ENCODE assay signal across 24 cellular contexts in genomic region chr17:68029512-68030215, GRCh38. TPM values are rescaled to one million over a fixed set of nuclear protein-coding genes. Genes with fewer than 3 reads are reported as not detected.
DNase-seq lines count a peak whose midpoint lies in the region; ATAC-seq, FAIRE-seq and TF ChIP-seq lines count a peak whose summit lies in the region.
"Had no signal": no experiment of that assay in that cellular context is flagged by ENCODE, and none has a peak within 500 bp of the region (broad histone marks: within the 10 kb centered on the region; RNA-seq: fewer than 3 reads in every experiment).

No MANE protein-coding gene starts in this region.

- H3K79me2 ChIP-seq in K562 (ENCODE audit: control insufficient read depth, insufficient read depth, low read length), result no peaks in the 10 kb centered on the region

- POLR2A ChIA-PET in K562 (lab: Yijun Ruan, JAX), result interaction anchor here (1.5 to 2.8 kb wide), 3 partner anchors 9 to 18 kb away, joined by 3 to 11 read pairs (median 6); no protein-coding TSS in a partner anchor

- FAIRE-seq in K562 (lab: Jason Lieb, UNC), result peak; percentile 74
- FAIRE-seq: G401.6 had no signal

- H3K27me3 Mint-ChIP-seq in nephron progenitor cell (ENCODE audit: low read depth, poor library complexity), result peaks cover 3% of the 10 kb centered on the region
- H3K27me3 Mint-ChIP-seq in mesothelial cell of epicardium (ENCODE audit: low read depth), result no peaks in the 10 kb centered on the region
- H3K27me3 Mint-ChIP-seq: activated CD4-positive, alpha-beta T cell treated with anti-CD3 and anti-CD28 coated beads, Interleukin-2, amount 10 ng/mL, durations not matched to agents 24 days and 14 days; activated CD8-positive, alpha-beta memory T cell treated with anti-CD3 and anti-CD28 coated beads, Interleukin-2, amount 10 ng/mL, durations not matched to agents 7 days and 5 days; activated naive CD4-positive, alpha-beta T cell treated with anti-CD3 and anti-CD28 coated beads, Interleukin-2, amount 50 U/mL, for 24 hours; effector memory CD8-positive, alpha-beta T cell had no signal

- H3K4me1 Mint-ChIP-seq in nephron progenitor cell (peaks cover 29% of the 10 kb centered on the region), mesothelial cell of epicardium (peaks cover 11% of the 10 kb centered on the region)
- H3K4me1 Mint-ChIP-seq: activated CD4-positive, alpha-beta T cell treated with anti-CD3 and anti-CD28 coated beads, Interleukin-2, amount 10 ng/mL, durations not matched to agents 24 days and 14 days; activated naive CD4-positive, alpha-beta T cell treated with anti-CD3 and anti-CD28 coated beads, Interleukin-2, amount 50 U/mL, for 24 hours had no signal

- H3K4me1 ChIP-seq in K562 (replicated peaks in 1 of 2; ENCODE audit: control insufficient read depth in 2 of 2, insufficient read depth in 2 of 2, low read length in 2 of 2), result peaks cover 8 to 18% of the 10 kb centered on the region in 2 experiments

- 22% methylated on average over 8 of the region's 8 CpGs for WGBS in K562 (ENCODE audit: insufficient coverage, low coverage, missing lambda C conversion rate)

- no peaks in the 10 kb centered on the region for H3K9me1 ChIP-seq in K562 (ENCODE audit: control insufficient read depth, insufficient read depth, low read length)

- BruUV-seq in K562 (replicated peaks; lab: Mats Ljungman, UMichigan), result no TSS peak

- DNase-seq in DMS53 treated with DMSO at 0.1 percent for 48 hours (lab: John Stamatoyannopoulos, UW; ENCODE audit: unreplicated experiment) (peak; percentile 41), HuH-7.5 (ENCODE audit: low spot score) (peak; percentile 56), K562 (ENCODE audit: extremely low read depth in 1 of 4, low spot score in 3 of 4) (peak in 2 of 4 experiments; percentile 43 to 72), nephron progenitor cell (no peak), mesothelial cell of epicardium (ENCODE audit: low spot score in 2 of 2, unreplicated experiment in 2 of 2) (no peak)
- DNase-seq: activated CD4-positive, alpha-beta T cell treated with anti-CD3 and anti-CD28 coated beads, Interleukin-2, amount 10 ng/mL, durations not matched to agents 24 days and 14 days; activated CD8-positive, alpha-beta memory T cell treated with anti-CD3 and anti-CD28 coated beads, Interleukin-2, amount 10 ng/mL, durations not matched to agents 7 days and 5 days; AML-193; Caco-2; effector memory CD8-positive, alpha-beta T cell; esophagus squamous epithelium; KG1; NCI-H187 treated with DMSO at 0.1 percent for 48 hours; NCI-H82; spleen; stimulated activated CD4-positive, alpha-beta T cell treated with anti-CD3 and anti-CD28 coated beads, Interleukin-4, amount 100 ng/mL, for 24 hours; stomach; T-helper 1 cell had no signal

- ATAC-seq in K562 (peak; percentile 87), HG03460 (IDR thresholded peaks at IDR 0.05; ENCODE audit: unreplicated experiment) (no peak), GM21576 (IDR thresholded peaks at IDR 0.05; ENCODE audit: unreplicated experiment) (no peak)
- ATAC-seq: activated CD8-positive, alpha-beta memory T cell treated with anti-CD3 and anti-CD28 coated beads, Interleukin-2, amount 10 ng/mL, durations not matched to agents 7 days and 5 days; effector memory CD8-positive, alpha-beta T cell had no signal

- intact Hi-C loops in K562 (cut with micrococcal nuclease), result no loop called here

- no peak overlapping the region for H3K4me3 ChIP-seq in K562
- H3K4me3 ChIP-seq: esophagus squamous epithelium, SJCRH30, spleen, stomach had no signal

- no peak overlapping the region for H3K4me3 Mint-ChIP-seq in nephron progenitor cell
- no peak overlapping the region for H3K4me3 Mint-ChIP-seq in mesothelial cell of epicardium
- H3K4me3 Mint-ChIP-seq: activated CD4-positive, alpha-beta T cell treated with anti-CD3 and anti-CD28 coated beads, Interleukin-2, amount 10 ng/mL, durations not matched to agents 24 days and 14 days; activated CD8-positive, alpha-beta memory T cell treated with anti-CD3 and anti-CD28 coated beads, Interleukin-2, amount 10 ng/mL, durations not matched to agents 7 days and 5 days; activated naive CD4-positive, alpha-beta T cell treated with anti-CD3 and anti-CD28 coated beads, Interleukin-2, amount 50 U/mL, for 24 hours; activated T-helper 1 cell treated with anti-CD3 and anti-CD28 coated beads, Interleukin-12 subunit alpha, Interleukin-12 subunit beta, Interleukin-2, Interleukin-4 antibody, amounts not matched to agents 30 ng/mL and 10 ng/mL and 1 ng/mL, durations not matched to agents 14 hours and 24 hours and 36 hours; effector memory CD8-positive, alpha-beta T cell had no signal

- peak overlapping the region; percentile 54 for H3K4me2 ChIP-seq in K562 (ENCODE audit: insufficient read depth, low read length)

- H3K9me3 Mint-ChIP-seq in nephron progenitor cell (no peaks in the 10 kb centered on the region), mesothelial cell of epicardium (no peaks in the 10 kb centered on the region)
- H3K9me3 Mint-ChIP-seq: activated CD4-positive, alpha-beta T cell treated with anti-CD3 and anti-CD28 coated beads, Interleukin-2, amount 10 ng/mL, durations not matched to agents 24 days and 14 days; activated naive CD4-positive, alpha-beta T cell treated with anti-CD3 and anti-CD28 coated beads, Interleukin-2, amount 50 U/mL, for 24 hours; activated T-helper 1 cell treated with anti-CD3 and anti-CD28 coated beads, Interleukin-12 subunit alpha, Interleukin-12 subunit beta, Interleukin-2, Interleukin-4 antibody, amounts not matched to agents 30 ng/mL and 10 ng/mL and 1 ng/mL, durations not matched to agents 14 hours and 24 hours and 36 hours; effector memory CD8-positive, alpha-beta T cell had no signal

- H2AFZ ChIP-seq in K562 (ENCODE audit: low read depth, low read length), result peak overlapping the region; percentile 96

- H3K9me3 ChIP-seq in K562 (replicated peaks; ENCODE audit: control insufficient read depth, insufficient read depth, low read depth, low read length), result no peaks in the 10 kb centered on the region
- H3K9me3 ChIP-seq: Caco-2, esophagus squamous epithelium, SJCRH30, spleen, stomach had no signal

- TF ChIP-seq RAD21 in K562 (CRISPR knock-in tag; conservative IDR thresholded peaks at IDR 0.05 in 1 of 2, IDR thresholded peaks at IDR 0.05 in 1 of 2), result no peak

- H4K20me1 ChIP-seq in K562 (replicated peaks; ENCODE audit: control insufficient read depth, insufficient read depth, low read length), result no peaks in the 10 kb centered on the region

- H3K27ac ChIP-seq in K562 (ENCODE audit: extremely low read depth, low read depth, low read length), result peak overlapping the region; percentile 38
- H3K27ac ChIP-seq: esophagus squamous epithelium, SJCRH30, spleen, stomach had no signal

- TF ChIP-seq CTCF in K562 (IDR thresholded peaks at IDR 0.05 in 2 of 3, conservative IDR thresholded peaks at IDR 0.05 in 1 of 3; ENCODE audit: insufficient read depth in 2 of 3, low read depth in 1 of 3, low read length in 3 of 3) (no peak), nephron progenitor cell (IDR thresholded peaks at IDR 0.05) (no peak), mesothelial cell of epicardium (IDR thresholded peaks at IDR 0.05; ENCODE audit: unreplicated experiment) (no peak)

- H3K27ac Mint-ChIP-seq in nephron progenitor cell, result peak overlapping the region; percentile 95
- no peak overlapping the region for H3K27ac Mint-ChIP-seq in mesothelial cell of epicardium
- H3K27ac Mint-ChIP-seq: activated CD4-positive, alpha-beta T cell treated with anti-CD3 and anti-CD28 coated beads, Interleukin-2, amount 10 ng/mL, durations not matched to agents 24 days and 14 days; activated CD8-positive, alpha-beta memory T cell treated with anti-CD3 and anti-CD28 coated beads, Interleukin-2, amount 10 ng/mL, durations not matched to agents 7 days and 5 days; activated naive CD4-positive, alpha-beta T cell treated with anti-CD3 and anti-CD28 coated beads, Interleukin-2, amount 50 U/mL, for 24 hours; activated T-helper 1 cell treated with anti-CD3 and anti-CD28 coated beads, Interleukin-12 subunit alpha, Interleukin-12 subunit beta, Interleukin-2, Interleukin-4 antibody, amounts not matched to agents 30 ng/mL and 10 ng/mL and 1 ng/mL, durations not matched to agents 14 hours and 24 hours and 36 hours; effector memory CD8-positive, alpha-beta T cell had no signal

- TF ChIP-seq EP300 in K562 (IDR thresholded peaks at IDR 0.05; ENCODE audit: low read length), result no peak

- no peaks in the 10 kb centered on the region for H3K36me3 ChIP-seq in K562 (ENCODE audit: control insufficient read depth, insufficient read depth, low read length)
- H3K36me3 ChIP-seq: esophagus squamous epithelium, SJCRH30, spleen, stomach had no signal

- no peaks in the 10 kb centered on the region for H3K36me3 Mint-ChIP-seq in nephron progenitor cell (ENCODE audit: low read depth)
- no peaks in the 10 kb centered on the region for H3K36me3 Mint-ChIP-seq in mesothelial cell of epicardium
- H3K36me3 Mint-ChIP-seq: activated CD8-positive, alpha-beta memory T cell treated with anti-CD3 and anti-CD28 coated beads, Interleukin-2, amount 10 ng/mL, durations not matched to agents 7 days and 5 days; activated naive CD4-positive, alpha-beta T cell treated with anti-CD3 and anti-CD28 coated beads, Interleukin-2, amount 50 U/mL, for 24 hours had no signal

- H3K9ac ChIP-seq in K562 (ENCODE audit: insufficient read depth in 1 of 2, low read depth in 2 of 2, low read length in 2 of 2), result peak overlapping the region; percentile 9 to 21; a peak in 3 of 4 replicates

- CTCF ChIA-PET in K562 (lab: Yijun Ruan, JAX; ENCODE audit: low intra/inter-chr PET ratio), result no interaction called here

- in situ Hi-C loops in K562 (cut with MboI), result no loop called here

- TF ChIP-seq POLR2A in K562 (conservative IDR thresholded peaks at IDR 0.05), result no peak

- H3K27me3 ChIP-seq in K562 (ENCODE audit: control insufficient read depth in 2 of 2, insufficient read depth in 2 of 2, low read length in 2 of 2), result no peaks in the 10 kb centered on the region
- H3K27me3 ChIP-seq: esophagus squamous epithelium, SJCRH30, spleen, stomach had no signal

RNA-seq across cellular contexts. Expression of gene KPNA2, which starts 5.9 kb away (rescaled TPM):
- total RNA-seq in K562 (2011; cell fraction: chromatin; rRNA removed; ENCODE audit: low replicate concordance), result 165 and 234 TPM in 2 replicates
- total RNA-seq in K562 (2011; cell fraction: nucleolus; rRNA removed), result 104 and 108 TPM in 2 replicates
- total RNA-seq in K562 (2011; cell fraction: nucleoplasm; rRNA removed), result 115 and 124 TPM in 2 replicates
- total RNA-seq in K562 (2014; rRNA removed) (132 and 140 TPM in 2 replicates), K562 (2014; rRNA removed; fragmentation: Illumina TruSeq; extraction: Trizol) (241 and 267 TPM in 2 replicates), K562 (2015; rRNA removed; fragmentation: Illumina TruSeq; extraction: Trizol) (235 and 243 TPM in 2 replicates), K562 (2021) (219 and 223 TPM in 2 replicates), mesothelial cell of epicardium (99.8 to 101 TPM (median 100 TPM) in 3 replicates)
- polyA plus RNA-seq in K562 (2011; rRNA removed) (200 and 229 TPM in 2 replicates), K562 (2014; fragmentation: Illumina TruSeq; extraction: Trizol) (232 and 250 TPM in 2 replicates), K562 (2014; fragmentation: Nextera tagmentation; extraction: Ambion mirVana) (100 to 1,000 TPM; 594 to 984 TPM), K562 (2014; rRNA removed) (136 and 162 TPM in 2 replicates)
- polyA plus RNA-seq in K562 (2011; cell fraction: cytosol; rRNA removed), result 215 and 240 TPM in 2 replicates
- 127 and 151 TPM in 2 replicates for polyA plus RNA-seq in K562 (2011; cell fraction: nucleus; rRNA removed)
- polyA plus RNA-seq in K562 (2012), result 168 and 218 TPM in 2 replicates
- 466 and 590 TPM in 2 replicates for polyA minus RNA-seq in K562 (2011; rRNA and poly(A)+ RNA removed)
- polyA minus RNA-seq in K562 (2011; cell fraction: cytosol; rRNA and poly(A)+ RNA removed), result 201 and 253 TPM in 2 replicates
- polyA minus RNA-seq in K562 (2011; cell fraction: nucleus; rRNA and poly(A)+ RNA removed), result 75.3 and 108 TPM in 2 replicates

RNA-seq across cellular contexts. Expression of gene C17orf58, which starts 33.4 kb away (rescaled TPM):
- 8.4 TPM in 2 replicates for total RNA-seq in K562 (2011; cell fraction: chromatin; rRNA removed; ENCODE audit: low replicate concordance)
- total RNA-seq in K562 (2011; cell fraction: nucleolus; rRNA removed), result 9.0 and 9.7 TPM in 2 replicates
- 9.8 and 10.7 TPM in 2 replicates for total RNA-seq in K562 (2011; cell fraction: nucleoplasm; rRNA removed)
- 37.4 and 42.5 TPM in 2 replicates for total RNA-seq in K562 (2014; rRNA removed)
- 23.6 and 24.7 TPM in 2 replicates for total RNA-seq in K562 (2014; rRNA removed; fragmentation: Illumina TruSeq; extraction: Trizol)
- 17.0 and 17.8 TPM in 2 replicates for total RNA-seq in K562 (2015; rRNA removed; fragmentation: Illumina TruSeq; extraction: Trizol)
- total RNA-seq in K562 (2021), result 25.2 and 27.6 TPM in 2 replicates
- polyA plus RNA-seq in K562 (2011; rRNA removed), result 29.2 and 32.7 TPM in 2 replicates
- 22.6 and 29.6 TPM in 2 replicates for polyA plus RNA-seq in K562 (2011; cell fraction: cytosol; rRNA removed)
- polyA plus RNA-seq in K562 (2011; cell fraction: nucleus; rRNA removed), result 15.5 and 16.7 TPM in 2 replicates
- polyA plus RNA-seq in K562 (2012), result 19.9 and 20.2 TPM in 2 replicates
- polyA plus RNA-seq in K562 (2014; fragmentation: Illumina TruSeq; extraction: Trizol), result 22.7 and 27.6 TPM in 2 replicates
- polyA plus RNA-seq in K562 (2014; fragmentation: Nextera tagmentation; extraction: Ambion mirVana), result 1 to 10 TPM; 8.6 to 9.9 TPM
- 32.7 and 35.3 TPM in 2 replicates for polyA plus RNA-seq in K562 (2014; rRNA removed)
- 14.0 and 16.2 TPM in 2 replicates for polyA minus RNA-seq in K562 (2011; rRNA and poly(A)+ RNA removed)
- 7.6 and 11.4 TPM in 2 replicates for polyA minus RNA-seq in K562 (2011; cell fraction: cytosol; rRNA and poly(A)+ RNA removed)
- polyA minus RNA-seq in K562 (2011; cell fraction: nucleus; rRNA and poly(A)+ RNA removed), result 3.9 and 4.7 TPM in 2 replicates
- total RNA-seq in mesothelial cell of epicardium, result 5.6 to 6.6 TPM (median 6.5 TPM) in 3 replicates

Comparison
In these comparisons a context has a peak if more than half of its experiments do, and no peak if none do; other contexts are left out.
1. DNase-seq: peak in DMS53 treated with DMSO at 0.1 percent for 48 hours (single experiment) and HuH-7.5 (single experiment); none in nephron progenitor cell (single experiment) and mesothelial cell of epicardium (0 of 2).